In genomic region chr1:76075188-76075489, GRCh38 we compare ENCODE assay signal across 1 cellular context.
TF ChIP-seq lines count a peak whose summit lies in the region.

No MANE protein-coding gene starts in this region.

TF ChIP-seq in GM23338, 12 proteins besides CTCF, POLR2A, EP300 and RAD21 (continued from another document):
- TF ChIP-seq ZNF462 (CRISPR knock-in tag; IDR thresholded peaks at IDR 0.05), result no peak
- TF ChIP-seq CREB1 (CRISPR knock-in tag; IDR thresholded peaks at IDR 0.05; ENCODE audit: low read depth), result no peak
- TF ChIP-seq ETS1 (IDR thresholded peaks at IDR 0.05), result no peak
- no peak for TF ChIP-seq REST (IDR thresholded peaks at IDR 0.05; ENCODE audit: unreplicated experiment)
- no peak for TF ChIP-seq ZNF331 (CRISPR knock-in tag; IDR thresholded peaks at IDR 0.05; ENCODE audit: low read depth)
